In the genomic region with DNA sequence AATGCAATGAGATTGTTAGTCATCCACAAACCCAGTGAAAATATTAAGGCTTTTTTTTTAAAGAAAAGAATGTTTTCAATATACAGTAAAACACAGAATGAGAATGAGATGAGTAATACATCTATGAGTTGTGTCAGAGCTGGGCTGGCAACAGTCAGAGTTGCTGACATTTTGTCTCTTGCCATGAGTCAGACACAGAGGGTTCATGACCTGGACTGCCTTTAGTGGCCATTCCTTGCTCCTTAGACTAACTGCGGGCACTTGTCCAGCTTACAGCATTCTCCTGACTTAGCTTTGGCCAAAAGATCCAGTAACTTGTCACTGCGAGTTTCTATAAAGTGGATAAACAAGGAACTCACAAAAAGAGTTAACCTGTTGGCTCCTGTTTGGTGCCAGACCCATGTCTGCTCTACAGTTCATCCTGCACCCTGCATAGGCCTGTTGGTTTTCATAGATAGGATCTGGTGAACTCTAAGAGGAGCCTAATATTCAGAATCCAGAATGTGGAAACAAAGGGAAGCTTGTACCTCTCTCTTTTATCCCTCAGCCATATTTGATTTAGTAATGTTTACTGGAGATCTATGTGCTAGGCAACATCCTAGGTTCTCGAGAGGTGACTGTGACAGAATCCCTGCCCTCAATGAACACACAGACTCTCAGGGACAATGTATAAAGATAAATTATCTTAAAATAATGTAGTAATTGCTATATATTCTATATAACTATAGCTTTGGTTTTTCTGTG, we compare ENCODE assay signal across 10 cellular contexts.
A peak's percentile ranks its signal among the peaks of the same experiment; 100 is the strongest.
DNase-seq lines count a peak whose midpoint lies in the region; ATAC-seq and TF ChIP-seq lines count a peak whose summit lies in the region.
"Had no signal": no experiment of that assay in that cellular context is flagged by ENCODE, and none has a peak within 500 bp of the region (broad histone marks: within the 10 kb centered on the region; RNA-seq: fewer than 3 reads in every experiment).

No MANE protein-coding gene starts in this region.

- H2AFZ ChIP-seq in neuronal stem cell (ENCODE audit: low read length): peak overlapping the region; percentile 78

- H2BK5ac ChIP-seq in neuronal stem cell (ENCODE audit: low read length): no peak overlapping the region

- peaks cover 0 to 2% of the 10 kb centered on the region in 2 donors for H3K9me3 ChIP-seq in neuronal stem cell (replicated peaks in 1 of 2; ENCODE audit: control insufficient read depth in 2 of 2, insufficient read depth in 1 of 2, low read depth in 1 of 2, low read length in 2 of 2)
- H3K9me3 ChIP-seq: upper lobe of left lung had no signal

- H3K36me3 ChIP-seq in neuronal stem cell (replicated peaks in 1 of 2; ENCODE audit: control insufficient read depth in 2 of 2, insufficient read depth in 2 of 2, low read length in 2 of 2): no peaks in the 10 kb centered on the region
- H3K36me3 ChIP-seq: upper lobe of left lung had no signal

- no CpG with 5 or more reads among the region's 3 CpGs for WGBS in neuronal stem cell (ENCODE audit: extremely low coverage in 2 of 2, insufficient read length in 2 of 2, insufficient replicate concordance in 1 of 2), 2 donors

- H3K4me1 ChIP-seq in neuronal stem cell (ENCODE audit: control insufficient read depth in 2 of 2, insufficient read depth in 1 of 2, low read depth in 1 of 2, low read length in 2 of 2): peaks cover 0 to 2% of the 10 kb centered on the region in 2 donors
- H3K4me1 ChIP-seq: upper lobe of left lung had no signal

- DNase-seq in EH (ENCODE audit: low read depth) (peak; percentile 99), LoVo (ENCODE audit: low spot score) (peak; percentile 2), epithelial cell of esophagus (ENCODE audit: low read depth) (peak; percentile 83), neuronal stem cell (ENCODE audit: low spot score) (no peak), NK-92 (lab: John Stamatoyannopoulos, UW; ENCODE audit: unreplicated experiment) (no peak)
- DNase-seq: activated naive CD4-positive, alpha-beta T cell treated with Interleukin-2 at 50 U/mL for 16 hours; upper lobe of left lung had no signal

- no peak overlapping the region for H3K23ac ChIP-seq in neuronal stem cell (ENCODE audit: low read depth, low read length, poor library complexity)

- H3K4ac ChIP-seq in neuronal stem cell (ENCODE audit: low read length): no peak overlapping the region

- no peak overlapping the region for H3K9ac ChIP-seq in neuronal stem cell (ENCODE audit: low read depth, low read length, poor library complexity)

- ATAC-seq in GM19467 (IDR thresholded peaks at IDR 0.05; ENCODE audit: unreplicated experiment): no peak
- no peak for ATAC-seq in HG03139 (IDR thresholded peaks at IDR 0.05; ENCODE audit: unreplicated experiment)
- no peak for ATAC-seq in HG02798 (IDR thresholded peaks at IDR 0.05; ENCODE audit: poor library complexity, unreplicated experiment)

- H4K8ac ChIP-seq in neuronal stem cell (ENCODE audit: low read depth, low read length): no peak overlapping the region

- no peak overlapping the region for H3K4me2 ChIP-seq in neuronal stem cell (ENCODE audit: insufficient read depth, low read length, poor library complexity, severe bottlenecking)

- no peak for TF ChIP-seq CTCF in epithelial cell of esophagus (IDR thresholded peaks at IDR 0.05; ENCODE audit: insufficient read depth, low read depth, low read length, missing control alignments)

- no peak overlapping the region for H3K18ac ChIP-seq in neuronal stem cell (ENCODE audit: low read length)

- no peak overlapping the region for H3K14ac ChIP-seq in neuronal stem cell (ENCODE audit: low read length)

- no peak overlapping the region for H2AK5ac ChIP-seq in neuronal stem cell (ENCODE audit: low read depth, low read length)

- H2BK12ac ChIP-seq in neuronal stem cell (ENCODE audit: low read length): no peak overlapping the region

- H3K4me3 ChIP-seq in epithelial cell of esophagus (ENCODE audit: low read length) (no peak overlapping the region), neuronal stem cell (ENCODE audit: low read length in 2 of 2) (no peak overlapping the region)
- H3K4me3 ChIP-seq: upper lobe of left lung had no signal

- H2BK15ac ChIP-seq in neuronal stem cell (ENCODE audit: low read length): no peak overlapping the region

- H3K27ac ChIP-seq in neuronal stem cell (replicated peaks; ENCODE audit: low read length): no peak overlapping the region
- H3K27ac ChIP-seq: upper lobe of left lung had no signal

- H4K91ac ChIP-seq in neuronal stem cell (ENCODE audit: low read depth, low read length, poor library complexity): no peak overlapping the region

- H3K79me1 ChIP-seq in neuronal stem cell (ENCODE audit: low read depth, low read length): no peaks in the 10 kb centered on the region

- H3K27me3 ChIP-seq in neuronal stem cell (ENCODE audit: control insufficient read depth in 3 of 3, insufficient read depth in 3 of 3, low read depth in 1 of 3, low read length in 3 of 3): no peaks in the 10 kb centered on the region
- H3K27me3 ChIP-seq: upper lobe of left lung had no signal

- no peak overlapping the region for H2BK120ac ChIP-seq in neuronal stem cell (ENCODE audit: low read depth, low read length)

Comparison
In these comparisons a context has a peak if more than half of its experiments do, and no peak if none do; other contexts are left out.
1. DNase-seq: peak in EH (single experiment), LoVo (single experiment) and epithelial cell of esophagus (single experiment); none in neuronal stem cell (single experiment) and NK-92 (single experiment).